10 cellular contexts compared by ENCODE assay signal in the genomic region with DNA sequence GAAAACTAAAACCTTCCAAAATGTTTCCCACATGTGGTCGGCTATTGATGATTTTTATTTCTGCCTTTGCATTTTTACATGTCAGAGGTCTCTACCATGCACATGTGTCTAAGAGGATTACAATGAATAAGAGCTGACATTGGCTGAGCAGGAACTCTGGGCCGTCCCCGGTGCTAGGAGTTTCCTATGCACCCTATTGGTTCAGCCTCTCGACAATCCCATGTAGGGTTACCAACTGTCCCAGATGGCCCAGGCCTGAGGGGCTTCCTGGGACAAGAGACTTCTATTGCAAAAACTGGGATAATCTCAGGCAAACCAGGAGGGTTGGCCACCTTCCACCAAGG.
DNase-seq lines count a peak whose midpoint lies in the region; ATAC-seq and TF ChIP-seq lines count a peak whose summit lies in the region.
"Had no signal": no experiment of that assay in that cellular context is flagged by ENCODE, and none has a peak within 500 bp of the region (broad histone marks: within the 10 kb centered on the region; RNA-seq: fewer than 3 reads in every experiment).

No MANE protein-coding gene starts in this region.

- peak overlapping the region; percentile 68 to 79 for H3K4me3 Mint-ChIP-seq in effector memory CD8-positive, alpha-beta T cell
- H3K4me3 Mint-ChIP-seq in stimulated activated naive CD8-positive, alpha-beta T cell treated with anti-CD3 and anti-CD28 coated beads, Interleukin-15, amount 100 ng/mL, for 72 hours = peak overlapping the region; percentile 46 to 55

- H3K4me1 Mint-ChIP-seq in effector memory CD8-positive, alpha-beta T cell (ENCODE audit: low read depth in 2 of 2) = peaks cover 62% of the 10 kb centered on the region in 2 donors
- peaks cover 82% of the 10 kb centered on the region for H3K4me1 Mint-ChIP-seq in stimulated activated naive CD8-positive, alpha-beta T cell treated with anti-CD3 and anti-CD28 coated beads, Interleukin-15, amount 100 ng/mL, for 72 hours

- no peaks in the 10 kb centered on the region for H3K9me3 Mint-ChIP-seq in effector memory CD8-positive, alpha-beta T cell
- H3K9me3 Mint-ChIP-seq in stimulated activated naive CD8-positive, alpha-beta T cell treated with anti-CD3 and anti-CD28 coated beads, Interleukin-15, amount 100 ng/mL, for 72 hours = no peaks in the 10 kb centered on the region

- peak overlapping the region; percentile 89 to 95 for H3K27ac Mint-ChIP-seq in effector memory CD8-positive, alpha-beta T cell
- peak overlapping the region in 1 of 2 donors; percentile 40 for H3K27ac Mint-ChIP-seq in stimulated activated naive CD8-positive, alpha-beta T cell treated with anti-CD3 and anti-CD28 coated beads, Interleukin-15, amount 100 ng/mL, for 72 hours

- H3K27me3 Mint-ChIP-seq in effector memory CD8-positive, alpha-beta T cell = no peaks in the 10 kb centered on the region
- peaks cover 16% of the 10 kb centered on the region for H3K27me3 Mint-ChIP-seq in stimulated activated naive CD8-positive, alpha-beta T cell treated with anti-CD3 and anti-CD28 coated beads, Interleukin-15, amount 100 ng/mL, for 72 hours

- no peak for ATAC-seq in Right ventricle myocardium superior (ENCODE audit: poor library complexity)
- ATAC-seq in Right ventricle myocardium inferior = no peak
- peak; percentile 45 for ATAC-seq in SK-N-SH treated with all-trans-retinoic acid at 6 μM for 48 hours
- no peak for ATAC-seq in effector memory CD8-positive, alpha-beta T cell (replicated peaks)
- peak; percentile 55 for ATAC-seq in stimulated activated naive CD8-positive, alpha-beta T cell treated with anti-CD3 and anti-CD28 coated beads, Interleukin-15, amount 100 ng/mL, for 72 hours

- intact Hi-C loops in Right ventricle myocardium superior (cut with DNase I) (no loop called here), Right ventricle myocardium inferior (cut with DNase I) (no loop called here)

- peaks cover 16% of the 10 kb centered on the region for H3K36me3 Mint-ChIP-seq in effector memory CD8-positive, alpha-beta T cell (ENCODE audit: insufficient read depth)

- DNase-seq in Right ventricle myocardium superior (peak; percentile 19), Right ventricle myocardium inferior (ENCODE audit: missing footprints) (no peak), hypothalamus (lab: John Stamatoyannopoulos, UW) (no peak), C1 segment of cervical spinal cord (lab: John Stamatoyannopoulos, UW) (no peak)
- no peak for DNase-seq in effector memory CD8-positive, alpha-beta T cell
- DNase-seq in stimulated activated naive CD8-positive, alpha-beta T cell treated with anti-CD3 and anti-CD28 coated beads, Interleukin-15, amount 100 ng/mL, for 72 hours = peak in 1 of 2 donors; percentile 26
- DNase-seq in activated effector memory CD4-positive, alpha-beta T cell treated with anti-CD3 and anti-CD28 coated beads, Interleukin-2, amount 50 U/mL, for 16 hours = no peak
- DNase-seq: midbrain, uterus had no signal

TF ChIP-seq in SK-N-SH treated with all-trans-retinoic acid at 6 μM for 48 hours, 23 proteins besides CTCF, POLR2A, EP300 and RAD21:
- no peak for TF ChIP-seq SNAI2 (CRISPR knock-in tag; IDR thresholded peaks at IDR 0.05)
- no peak for TF ChIP-seq ZNF565 (CRISPR knock-in tag; conservative IDR thresholded peaks at IDR 0.05; ENCODE audit: low read depth)
- no peak for TF ChIP-seq BACH2 (CRISPR knock-in tag; IDR thresholded peaks at IDR 0.05; ENCODE audit: borderline replicate concordance)
- TF ChIP-seq TOX (CRISPR knock-in tag; IDR thresholded peaks at IDR 0.05; ENCODE audit: borderline replicate concordance) = no peak
- no peak for TF ChIP-seq PPARA (CRISPR knock-in tag; IDR thresholded peaks at IDR 0.05; ENCODE audit: borderline replicate concordance)
- TF ChIP-seq TCF4 (CRISPR knock-in tag; IDR thresholded peaks at IDR 0.05; ENCODE audit: borderline replicate concordance) = no peak
- TF ChIP-seq CREB5 (CRISPR knock-in tag; IDR thresholded peaks at IDR 0.05; ENCODE audit: low read depth) = no peak
- no peak for TF ChIP-seq TSHZ2 (CRISPR knock-in tag; IDR thresholded peaks at IDR 0.05)
- no peak for TF ChIP-seq ZNF8 (CRISPR knock-in tag; IDR thresholded peaks at IDR 0.05)
- no peak for TF ChIP-seq ZFP3 (CRISPR knock-in tag; IDR thresholded peaks at IDR 0.05)
- no peak for TF ChIP-seq GLIS3 (CRISPR knock-in tag; IDR thresholded peaks at IDR 0.05)

Comparison
In these comparisons a context has a peak if more than half of its experiments do, and no peak if none do; other contexts are left out.
1. ATAC-seq: peak in SK-N-SH treated with all-trans-retinoic acid at 6 μM for 48 hours (single experiment) and stimulated activated naive CD8-positive, alpha-beta T cell treated with anti-CD3 and anti-CD28 coated beads, Interleukin-15, amount 100 ng/mL, for 72 hours (single experiment); none in Right ventricle myocardium superior (single experiment), Right ventricle myocardium inferior (single experiment) and effector memory CD8-positive, alpha-beta T cell (single experiment).